13 cellular contexts compared by ENCODE assay signal in genomic region chr20:43843096-43843964, GRCh38.
DNase-seq lines count a peak whose midpoint lies in the region; ATAC-seq and TF ChIP-seq lines count a peak whose summit lies in the region.
"Had no signal": no experiment of that assay in that cellular context is flagged by ENCODE, and none has a peak within 500 bp of the region (broad histone marks: within the 10 kb centered on the region; RNA-seq: fewer than 3 reads in every experiment).

No MANE protein-coding gene starts in this region.

- H3K36me3 Mint-ChIP-seq in mesothelial cell of epicardium: no peaks in the 10 kb centered on the region
- no peaks in the 10 kb centered on the region for H3K36me3 Mint-ChIP-seq in activated T-helper 17 cell treated with anti-CD3 and anti-CD28 coated beads, Interleukin-2, amount 50 U/mL, for 72 hours (ENCODE audit: low read depth)
- H3K36me3 Mint-ChIP-seq: activated naive CD8-positive, alpha-beta T cell had no signal

- no peak overlapping the region for H3K27ac Mint-ChIP-seq in mesothelial cell of epicardium
- H3K27ac Mint-ChIP-seq in activated T-helper 17 cell treated with anti-CD3 and anti-CD28 coated beads, Interleukin-2, amount 50 U/mL, for 72 hours: no peak overlapping the region
- H3K27ac Mint-ChIP-seq: activated naive CD8-positive, alpha-beta T cell had no signal

- H3K27me3 ChIP-seq in AG04450 (ENCODE audit: control insufficient read depth, insufficient read depth, low read length): no peaks in the 10 kb centered on the region
- H3K27me3 ChIP-seq: vagina had no signal

- no peaks in the 10 kb centered on the region for H3K9me3 Mint-ChIP-seq in mesothelial cell of epicardium
- H3K9me3 Mint-ChIP-seq in activated T-helper 17 cell treated with anti-CD3 and anti-CD28 coated beads, Interleukin-2, amount 50 U/mL, for 72 hours: no peaks in the 10 kb centered on the region

- H3K4me3 ChIP-seq in AG04450 (ENCODE audit: low read depth, low read length) (no peak overlapping the region), HFF-Myc (replicated peaks; ENCODE audit: low read depth, low read length) (no peak overlapping the region)
- H3K4me3 ChIP-seq: vagina had no signal

- CTCF ChIA-PET in AG04450 (lab: Charles Lee): interaction anchor here (1.1 to 1.8 kb wide), 2 partner anchors 93 to 175 kb away, joined by 3 to 5 read pairs; no protein-coding TSS in a partner anchor

- POLR2A ChIA-PET in AG04450 (lab: Yijun Ruan, JAX): interaction anchor here (1.1 to 1.4 kb wide), 2 partner anchors 91 to 98 kb away, joined by 3 to 6 read pairs; no protein-coding TSS in a partner anchor

- H3K27me3 Mint-ChIP-seq in mesothelial cell of epicardium (ENCODE audit: low read depth): peaks cover 17% of the 10 kb centered on the region
- H3K27me3 Mint-ChIP-seq in activated T-helper 17 cell treated with anti-CD3 and anti-CD28 coated beads, Interleukin-2, amount 50 U/mL, for 72 hours: peaks cover 22% of the 10 kb centered on the region
- H3K27me3 Mint-ChIP-seq: activated naive CD8-positive, alpha-beta T cell had no signal

- peaks cover 5% of the 10 kb centered on the region; the same call in 1 of the 2 replicates for H3K9me3 ChIP-seq in AG04450 (ENCODE audit: control insufficient read depth, insufficient read depth, low read length)
- H3K9me3 ChIP-seq: vagina had no signal

- ATAC-seq in HG03097 (IDR thresholded peaks at IDR 0.05; ENCODE audit: low FRiP score, unreplicated experiment): no peak
- ATAC-seq in activated T-helper 17 cell treated with anti-CD3 and anti-CD28 coated beads, Interleukin-2, amount 50 U/mL, for 72 hours (replicated peaks): no peak

- DNase-seq in AG04450 (ENCODE audit: low read depth, low spot score) (peak; percentile 82), HFF-Myc (ENCODE audit: extremely low read depth, low read depth) (peak; percentile 37), amniotic epithelial cell (ENCODE audit: low read depth) (peak; percentile 91), glomerular visceral epithelial cell (ENCODE audit: extremely low spot score) (peak; percentile 10), mesothelial cell of epicardium (ENCODE audit: low spot score in 2 of 2, unreplicated experiment in 2 of 2) (no peak), NCI-H1436 treated with DMSO at 0.1 percent for 48 hours (lab: John Stamatoyannopoulos, UW) (no peak)
- DNase-seq: activated CD4-positive, alpha-beta T cell treated with anti-CD3 and anti-CD28 coated beads for 4 hours; SHP77 treated with DMSO at 0.1 percent for 48 hours had no signal

- no peak for TF ChIP-seq CTCF in AG04450 (IDR thresholded peaks at IDR 0.05; ENCODE audit: low read depth, low read length)
- TF ChIP-seq CTCF in HFF-Myc (IDR thresholded peaks at IDR 0.05; ENCODE audit: low read depth, low read length, missing control alignments): no peak
- no peak for TF ChIP-seq CTCF in mesothelial cell of epicardium (IDR thresholded peaks at IDR 0.05; ENCODE audit: unreplicated experiment)

- H3K4me1 Mint-ChIP-seq in mesothelial cell of epicardium: no peaks in the 10 kb centered on the region
- peaks cover 23% of the 10 kb centered on the region for H3K4me1 Mint-ChIP-seq in activated T-helper 17 cell treated with anti-CD3 and anti-CD28 coated beads, Interleukin-2, amount 50 U/mL, for 72 hours

- H3K4me3 Mint-ChIP-seq in mesothelial cell of epicardium: no peak overlapping the region
- no peak overlapping the region for H3K4me3 Mint-ChIP-seq in activated T-helper 17 cell treated with anti-CD3 and anti-CD28 coated beads, Interleukin-2, amount 50 U/mL, for 72 hours
- H3K4me3 Mint-ChIP-seq: activated naive CD8-positive, alpha-beta T cell had no signal

- peak overlapping the region; percentile 83 for H3K27ac ChIP-seq in AG04450 (ENCODE audit: low read depth, low read length)
- H3K27ac ChIP-seq: epithelial cell of prostate had no signal

Comparison
In these comparisons a context has a peak if more than half of its experiments do, and no peak if none do; other contexts are left out.
1. DNase-seq: peak in AG04450 (single experiment), HFF-Myc (single experiment), amniotic epithelial cell (single experiment) and glomerular visceral epithelial cell (single experiment); none in mesothelial cell of epicardium (0 of 2) and NCI-H1436 treated with DMSO at 0.1 percent for 48 hours (single experiment).